In genomic region chr14:99177876-99178630, GRCh38 we compare ENCODE assay signal across 14 cellular contexts.
DNase-seq lines count a peak whose midpoint lies in the region; ATAC-seq, FAIRE-seq and TF ChIP-seq lines count a peak whose summit lies in the region.
"Had no signal": no experiment of that assay in that cellular context is flagged by ENCODE, and none has a peak within 500 bp of the region (broad histone marks: within the 10 kb centered on the region; RNA-seq: fewer than 3 reads in every experiment).

No MANE protein-coding gene starts in this region.

- intact Hi-C loops in CD4-positive, alpha-beta T cell (cut with DNase I, micrococcal nuclease): no loop called here
- intact Hi-C loops in naive thymus-derived CD4-positive, alpha-beta T cell (cut with micrococcal nuclease): no loop called here

- H3K4me1 ChIP-seq in naive thymus-derived CD4-positive, alpha-beta T cell (ENCODE audit: control insufficient read depth in 2 of 2, insufficient read depth in 2 of 2, low read length in 2 of 2): peaks cover 37 to 56% of the 10 kb centered on the region in 2 donors

- CTCF ChIA-PET in CD4-positive, alpha-beta T cell (lab: Charles Lee): interaction anchor here (2.4 to 3.0 kb wide), 2 partner anchors 11 to 88 kb away, joined by 9 to 15 read pairs; no protein-coding TSS in a partner anchor
- CTCF ChIA-PET in naive thymus-derived CD4-positive, alpha-beta T cell (lab: Charles Lee): interaction anchor here (1.3 to 1.5 kb wide), 2 partner anchors 11 to 14 kb away, joined by 3 read pairs; no protein-coding TSS in a partner anchor

- FAIRE-seq in HTR-8/SVneo (lab: Jason Lieb, UNC): no peak
- FAIRE-seq: kidney had no signal

- no peaks in the 10 kb centered on the region for H3K9me3 Mint-ChIP-seq in CD4-positive, alpha-beta T cell
- peaks cover 0 to 4% (median 0%) of the 10 kb centered on the region in 5 experiments for H3K9me3 Mint-ChIP-seq in brain
- peaks cover 0 to 22% (median 4%) of the 10 kb centered on the region in 11 donors for H3K9me3 Mint-ChIP-seq in naive thymus-derived CD4-positive, alpha-beta T cell

- H3K4me3 ChIP-seq in H7 (ENCODE audit: insufficient read depth, low read depth, low read length): no peak overlapping the region
- H3K4me3 ChIP-seq in naive thymus-derived CD4-positive, alpha-beta T cell (ENCODE audit: low read length): no peak overlapping the region
- H3K4me3 ChIP-seq: cardiac muscle cell had no signal

- TF ChIP-seq CTCF in CD4-positive, alpha-beta T cell (IDR thresholded peaks at IDR 0.05): no peak
- no peak for TF ChIP-seq CTCF in brain (conservative IDR thresholded peaks at IDR 0.05)

- no peak for ATAC-seq in CD4-positive, alpha-beta T cell (ENCODE audit: poor library complexity)
- no peak for ATAC-seq in naive thymus-derived CD4-positive, alpha-beta T cell

- peak overlapping the region; percentile 39 for H3K4me3 Mint-ChIP-seq in CD4-positive, alpha-beta T cell
- peak overlapping the region in 1 of 5 experiments; percentile 4 for H3K4me3 Mint-ChIP-seq in brain
- H3K4me3 Mint-ChIP-seq in naive thymus-derived CD4-positive, alpha-beta T cell: peak overlapping the region in 9 of 10 donors; percentile 33 to 94 (median 70)

- no peaks in the 10 kb centered on the region for H3K27me3 ChIP-seq in CD4-positive, alpha-beta T cell (ENCODE audit: control insufficient read depth, insufficient read depth, low read length)
- no peaks in the 10 kb centered on the region for H3K27me3 ChIP-seq in H7 (ENCODE audit: control insufficient read depth, insufficient read depth, low read length)
- no peaks in the 10 kb centered on the region for H3K27me3 ChIP-seq in naive thymus-derived CD4-positive, alpha-beta T cell (ENCODE audit: control insufficient read depth in 2 of 2, insufficient read depth in 2 of 2, low read length in 2 of 2)
- H3K27me3 ChIP-seq: cardiac muscle cell had no signal

- H3K27me3 Mint-ChIP-seq in CD4-positive, alpha-beta T cell: no peaks in the 10 kb centered on the region
- H3K27me3 Mint-ChIP-seq in brain: no peaks in the 10 kb centered on the region
- H3K27me3 Mint-ChIP-seq in naive thymus-derived CD4-positive, alpha-beta T cell: no peaks in the 10 kb centered on the region

- DNase-seq in CD4-positive, alpha-beta T cell: peak in 1 of 10 experiments; percentile 0
- peak; percentile 37 for DNase-seq in H7
- DNase-seq in naive thymus-derived CD4-positive, alpha-beta T cell: no peak
- no peak for DNase-seq in NOMO-1 treated with DMSO at 0.1 percent for 48 hours (lab: John Stamatoyannopoulos, UW; ENCODE audit: unreplicated experiment)
- no peak for DNase-seq in HTR-8/SVneo (ENCODE audit: insufficient read length, low spot score)
- DNase-seq in foreskin melanocyte: no peak
- DNase-seq: C1 segment of cervical spinal cord; kidney; NCI-H1105 treated with DMSO at 0.1 percent for 48 hours; NCI-H226; posterior cingulate gyrus; stimulated activated CD4-positive, alpha-beta T cell treated with anti-CD3 and anti-CD28 coated beads, Interleukin-12 subunit alpha, Interleukin-12 subunit beta, amount 100 ng/mL, for 4 hours had no signal

- H3K4me1 Mint-ChIP-seq in CD4-positive, alpha-beta T cell (ENCODE audit: low read depth): peaks cover 75% of the 10 kb centered on the region
- peaks cover 35% of the 10 kb centered on the region for H3K4me1 Mint-ChIP-seq in brain
- peaks cover 39 to 79% (median 64%) of the 10 kb centered on the region in 7 donors for H3K4me1 Mint-ChIP-seq in naive thymus-derived CD4-positive, alpha-beta T cell

- H3K36me3 ChIP-seq in H7 (replicated peaks; ENCODE audit: control insufficient read depth, insufficient read depth, low read length): no peaks in the 10 kb centered on the region
- H3K36me3 ChIP-seq in naive thymus-derived CD4-positive, alpha-beta T cell (ENCODE audit: control insufficient read depth in 2 of 3, insufficient read depth in 3 of 3, low read length in 3 of 3): peaks cover 2 to 61% (median 32%) of the 10 kb centered on the region in 3 experiments
- H3K36me3 ChIP-seq: cardiac muscle cell had no signal

- peaks cover 90% of the 10 kb centered on the region for H3K36me3 Mint-ChIP-seq in CD4-positive, alpha-beta T cell (ENCODE audit: low read depth)
- peaks cover 30% of the 10 kb centered on the region for H3K36me3 Mint-ChIP-seq in brain
- peaks cover 0 to 70% (median 39%) of the 10 kb centered on the region in 5 donors for H3K36me3 Mint-ChIP-seq in naive thymus-derived CD4-positive, alpha-beta T cell

- H3K27ac Mint-ChIP-seq in CD4-positive, alpha-beta T cell: peak overlapping the region; percentile 95
- peak overlapping the region in 4 of 5 experiments; percentile 2 to 54 (median 50) for H3K27ac Mint-ChIP-seq in brain
- peak overlapping the region; percentile 84 to 100 (median 94) for H3K27ac Mint-ChIP-seq in naive thymus-derived CD4-positive, alpha-beta T cell

- peak overlapping the region; percentile 80 for H3K27ac ChIP-seq in CD4-positive, alpha-beta T cell (ENCODE audit: low read depth, low read length)
- H3K27ac ChIP-seq in naive thymus-derived CD4-positive, alpha-beta T cell (ENCODE audit: low read depth, low read length): peak overlapping the region; percentile 85
- H3K27ac ChIP-seq: cardiac muscle cell had no signal

- no peaks in the 10 kb centered on the region for H3K9me3 ChIP-seq in CD4-positive, alpha-beta T cell (ENCODE audit: control insufficient read depth, low read length)
- no peaks in the 10 kb centered on the region for H3K9me3 ChIP-seq in naive thymus-derived CD4-positive, alpha-beta T cell (ENCODE audit: control insufficient read depth in 2 of 3, low read length in 3 of 3)

- POLR2A ChIA-PET in CD4-positive, alpha-beta T cell (lab: Charles Lee): interaction anchor here (0.7 to 83.0 kb wide), 10 partner anchors 9 to 949 kb away, joined by 3 to 4389 read pairs (median 6); partner anchors contain the start of gene BCL11B
- POLR2A ChIA-PET in naive thymus-derived CD4-positive, alpha-beta T cell (lab: Charles Lee): interaction anchor here (0.9 to 69.0 kb wide), 11 partner anchors 9 to 988 kb away, joined by 3 to 2458 read pairs (median 5); partner anchors contain the start of gene BCL11B
